Comparison of ENCODE assay signal across 15 cellular contexts in the genomic region with DNA sequence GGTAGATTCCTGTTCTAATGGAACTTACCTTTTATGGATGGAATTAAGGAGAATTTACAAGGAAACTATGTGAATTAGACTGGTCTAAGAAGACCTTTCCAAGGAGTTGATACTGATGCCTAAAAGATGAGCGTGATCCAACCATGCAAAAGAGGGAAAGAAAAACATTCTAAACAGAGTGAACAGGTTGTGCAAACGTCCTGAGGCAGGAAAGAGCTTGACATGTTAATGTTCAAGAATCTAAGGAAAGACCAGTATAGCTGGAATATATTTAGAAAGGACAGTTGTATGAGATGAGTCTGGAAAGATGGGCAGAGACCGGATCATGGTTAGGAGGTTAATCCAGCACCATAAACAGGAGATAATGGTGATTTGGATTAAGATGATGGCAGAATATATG. TPM values are rescaled to one million over a fixed set of nuclear protein-coding genes. Genes with fewer than 3 reads are reported as not detected.
DNase-seq lines count a peak whose midpoint lies in the region; ATAC-seq and TF ChIP-seq lines count a peak whose summit lies in the region.
"Had no signal": no experiment of that assay in that cellular context is flagged by ENCODE, and none has a peak within 500 bp of the region (broad histone marks: within the 10 kb centered on the region; RNA-seq: fewer than 3 reads in every experiment).

No MANE protein-coding gene starts in this region.

- no peak overlapping the region for H3K27ac Mint-ChIP-seq in GM23338

- H3K9me3 Mint-ChIP-seq in GM23338 = no peaks in the 10 kb centered on the region

- H3K36me3 ChIP-seq in ACC112 (ENCODE audit: insufficient read depth, low read length) = no peaks in the 10 kb centered on the region
- H3K36me3 ChIP-seq in GM23338 (ENCODE audit: insufficient read depth) = no peaks in the 10 kb centered on the region
- H3K36me3 ChIP-seq in iPS-20b (ENCODE audit: insufficient read depth, low read depth, low read length) = no peaks in the 10 kb centered on the region
- no peaks in the 10 kb centered on the region for H3K36me3 ChIP-seq in smooth muscle cell (ENCODE audit: low read depth)
- H3K36me3 ChIP-seq: pancreas, WERI-Rb-1 had no signal

- H3K9me3 ChIP-seq in iPS-20b (ENCODE audit: insufficient read depth, low read depth, low read length) (no peaks in the 10 kb centered on the region), smooth muscle cell (replicated peaks; ENCODE audit: low read depth) (no peaks in the 10 kb centered on the region)
- H3K9me3 ChIP-seq: pancreas had no signal

- no peaks in the 10 kb centered on the region for H3F3A ChIP-seq in GM23338 (replicated peaks; ENCODE audit: low read depth)
- H3F3A ChIP-seq in smooth muscle cell (ENCODE audit: low read depth) = no peaks in the 10 kb centered on the region

- no peak for DNase-seq in GM23338 (ENCODE audit: low spot score)
- DNase-seq in EL = no peak
- no peak for DNase-seq in smooth muscle cell (lab: John Stamatoyannopoulos, UW; ENCODE audit: unreplicated experiment)
- DNase-seq: foreskin melanocyte, NCI-H1105 treated with DMSO at 0.1 percent for 48 hours, NCI-H526 treated with DMSO at 0.1 percent for 48 hours, pancreas, SIG-M5, WERI-Rb-1 had no signal

- ATAC-seq in GM23338 (no peak), GM18517 (IDR thresholded peaks at IDR 0.05; ENCODE audit: unreplicated experiment) (no peak), GM18520 (IDR thresholded peaks at IDR 0.05; ENCODE audit: unreplicated experiment) (no peak)
- ATAC-seq: pancreas had no signal

- H3K4me1 ChIP-seq in ACC112 (ENCODE audit: control insufficient read depth, insufficient read depth, low read length, unreplicated experiment) = peaks cover 28% of the 10 kb centered on the region
- H3K4me1 ChIP-seq in GM23338 (ENCODE audit: insufficient read depth) = peaks cover 34% of the 10 kb centered on the region
- H3K4me1 ChIP-seq in iPS-20b (ENCODE audit: insufficient read depth, low read length) = peaks cover 20% of the 10 kb centered on the region
- H3K4me1 ChIP-seq in smooth muscle cell (ENCODE audit: low read depth) = peaks cover 7% of the 10 kb centered on the region

- no peaks in the 10 kb centered on the region for H3K9me2 ChIP-seq in GM23338 (ENCODE audit: insufficient read depth)

- peak overlapping the region; percentile 93 for H3K4me3 Mint-ChIP-seq in GM23338
- H3K4me3 Mint-ChIP-seq: CD14-positive monocyte had no signal

- no peaks in the 10 kb centered on the region for H3K27me3 ChIP-seq in ACC112 (ENCODE audit: insufficient read depth, low read length)
- no peaks in the 10 kb centered on the region for H3K27me3 ChIP-seq in GM23338 (ENCODE audit: insufficient read depth)
- no peaks in the 10 kb centered on the region for H3K27me3 ChIP-seq in iPS-20b (ENCODE audit: insufficient read depth, low read length)
- H3K27me3 ChIP-seq in smooth muscle cell (ENCODE audit: low read depth) = no peaks in the 10 kb centered on the region
- H3K27me3 ChIP-seq: pancreas had no signal

- peak overlapping the region; percentile 78 for H3K4me2 ChIP-seq in GM23338
- H3K4me2 ChIP-seq in smooth muscle cell = no peak overlapping the region

- no peaks in the 10 kb centered on the region for H3K27me3 Mint-ChIP-seq in GM23338 (ENCODE audit: insufficient read depth, low read depth, poor library complexity)

- H4K20me1 ChIP-seq in GM23338 (replicated peaks; ENCODE audit: insufficient read depth) (peaks cover 16% of the 10 kb centered on the region), smooth muscle cell (ENCODE audit: low read depth) (no peaks in the 10 kb centered on the region)

- WGBS in smooth muscle cell (ENCODE audit: low lambda C conversion rate) = 81% methylated on average over 3 of the region's 3 CpGs

- H3K4me1 Mint-ChIP-seq in GM23338 = peaks cover 29% of the 10 kb centered on the region

- H3K27ac ChIP-seq in ACC112 (ENCODE audit: low read depth, low read length) (no peak overlapping the region), GM23338 (ENCODE audit: low read depth) (no peak overlapping the region), VCaP (peak overlapping the region; percentile 83), iPS-20b (ENCODE audit: low read length) (no peak overlapping the region), smooth muscle cell (ENCODE audit: low read depth) (no peak overlapping the region)
- H3K27ac ChIP-seq: pancreas, WERI-Rb-1 had no signal

- TF ChIP-seq CTCF in GM23338 (conservative IDR thresholded peaks at IDR 0.05; ENCODE audit: low read depth in 2 of 2) (no peak), VCaP (conservative IDR thresholded peaks at IDR 0.05) (no peak), smooth muscle cell (IDR thresholded peaks at IDR 0.05; ENCODE audit: borderline replicate concordance, insufficient read depth, poor library complexity, severe bottlenecking) (no peak)

- peaks cover 66% of the 10 kb centered on the region for H3K79me2 ChIP-seq in ACC112 (ENCODE audit: control insufficient read depth, insufficient read depth, low read length, unreplicated experiment)
- H3K79me2 ChIP-seq in GM23338 (replicated peaks; ENCODE audit: insufficient read depth) = peaks cover 69% of the 10 kb centered on the region
- H3K79me2 ChIP-seq in smooth muscle cell (ENCODE audit: low read depth) = peaks cover 20% of the 10 kb centered on the region

- H2AFZ ChIP-seq in ACC112 (ENCODE audit: low read length, unreplicated experiment) (no peak overlapping the region), GM23338 (no peak overlapping the region), smooth muscle cell (ENCODE audit: low read depth) (no peak overlapping the region)

- no peaks in the 10 kb centered on the region for H3K36me3 Mint-ChIP-seq in GM23338 (ENCODE audit: low read depth)

- H3K4me3 ChIP-seq in ACC112 (ENCODE audit: low read depth, low read length) = peak overlapping the region; percentile 96; the same call in 1 of the 2 replicates
- peak overlapping the region; percentile 73 for H3K4me3 ChIP-seq in GM23338
- H3K4me3 ChIP-seq in iPS-20b (ENCODE audit: low read length) = peak overlapping the region; percentile 89
- no peak overlapping the region for H3K4me3 ChIP-seq in smooth muscle cell
- H3K4me3 ChIP-seq: pancreas had no signal

- H3K9ac ChIP-seq in iPS-20b (ENCODE audit: low read depth, low read length) (peak overlapping the region; percentile 90), smooth muscle cell (ENCODE audit: low read depth) (no peak overlapping the region)

TF ChIP-seq in GM23338, 12 proteins besides CTCF, POLR2A, EP300 and RAD21 (continues in another document):
- TF ChIP-seq EZH2 (IDR thresholded peaks at IDR 0.05; ENCODE audit: low read depth, unreplicated experiment) (no peak), CREB1 (CRISPR knock-in tag; IDR thresholded peaks at IDR 0.05; ENCODE audit: low read depth) (no peak), ZNF331 (CRISPR knock-in tag; IDR thresholded peaks at IDR 0.05; ENCODE audit: low read depth) (no peak), EZH2phosphoT487 (IDR thresholded peaks at IDR 0.05; ENCODE audit: unreplicated experiment) (no peak)
- TF ChIP-seq, protein P1, sequence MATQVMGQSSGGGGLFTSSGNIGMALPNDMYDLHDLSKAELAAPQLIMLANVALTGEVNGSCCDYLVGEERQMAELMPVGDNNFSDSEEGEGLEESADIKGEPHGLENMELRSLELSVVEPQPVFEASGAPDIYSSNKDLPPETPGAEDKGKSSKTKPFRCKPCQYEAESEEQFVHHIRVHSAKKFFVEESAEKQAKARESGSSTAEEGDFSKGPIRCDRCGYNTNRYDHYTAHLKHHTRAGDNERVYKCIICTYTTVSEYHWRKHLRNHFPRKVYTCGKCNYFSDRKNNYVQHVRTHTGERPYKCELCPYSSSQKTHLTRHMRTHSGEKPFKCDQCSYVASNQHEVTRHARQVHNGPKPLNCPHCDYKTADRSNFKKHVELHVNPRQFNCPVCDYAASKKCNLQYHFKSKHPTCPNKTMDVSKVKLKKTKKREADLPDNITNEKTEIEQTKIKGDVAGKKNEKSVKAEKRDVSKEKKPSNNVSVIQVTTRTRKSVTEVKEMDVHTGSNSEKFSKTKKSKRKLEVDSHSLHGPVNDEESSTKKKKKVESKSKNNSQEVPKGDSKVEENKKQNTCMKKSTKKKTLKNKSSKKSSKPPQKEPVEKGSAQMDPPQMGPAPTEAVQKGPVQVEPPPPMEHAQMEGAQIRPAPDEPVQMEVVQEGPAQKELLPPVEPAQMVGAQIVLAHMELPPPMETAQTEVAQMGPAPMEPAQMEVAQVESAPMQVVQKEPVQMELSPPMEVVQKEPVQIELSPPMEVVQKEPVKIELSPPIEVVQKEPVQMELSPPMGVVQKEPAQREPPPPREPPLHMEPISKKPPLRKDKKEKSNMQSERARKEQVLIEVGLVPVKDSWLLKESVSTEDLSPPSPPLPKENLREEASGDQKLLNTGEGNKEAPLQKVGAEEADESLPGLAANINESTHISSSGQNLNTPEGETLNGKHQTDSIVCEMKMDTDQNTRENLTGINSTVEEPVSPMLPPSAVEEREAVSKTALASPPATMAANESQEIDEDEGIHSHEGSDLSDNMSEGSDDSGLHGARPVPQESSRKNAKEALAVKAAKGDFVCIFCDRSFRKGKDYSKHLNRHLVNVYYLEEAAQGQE (IDR thresholded peaks at IDR 0.05; ENCODE audit: unreplicated experiment) = no peak

RNA-seq across cellular contexts. Expression of a gene that starts 1.3 kb away (rescaled TPM):
- 48.9 and 53.0 TPM in 2 replicates for total RNA-seq in GM23338 (2014; rRNA removed; shearing (Covaris generic))
- polyA plus RNA-seq in GM23338 (2016; fragmentation: Nextera tagmentation; extraction: Ambion mirVana) (16.5 and 19.5 TPM in 2 replicates), smooth muscle cell (3.1 TPM in 2 replicates)
- total RNA-seq in smooth muscle cell = 4.0 and 5.9 TPM in 2 replicates

RNA-seq across cellular contexts. Expression of a gene that starts 2.6 kb away (rescaled TPM):
- total RNA-seq in GM23338 (2014; rRNA removed; shearing (Covaris generic)) = 52.2 and 52.8 TPM in 2 replicates
- 26.1 and 33.3 TPM in 2 replicates for polyA plus RNA-seq in GM23338 (2016; fragmentation: Nextera tagmentation; extraction: Ambion mirVana)
- 78.8 and 92.9 TPM in 2 replicates for total RNA-seq in smooth muscle cell
- 73.9 and 84.0 TPM in 2 replicates for polyA plus RNA-seq in smooth muscle cell
